Comparison of ENCODE assay signal across 8 cellular contexts in genomic region chr1:174954686-174955669, GRCh38. TPM values are rescaled to one million over a fixed set of nuclear protein-coding genes. Genes with fewer than 3 reads are reported as not detected.
DNase-seq lines count a peak whose midpoint lies in the region; TF ChIP-seq lines count a peak whose summit lies in the region.

No MANE protein-coding gene starts in this region.

- CTCF ChIA-PET in MCF 10A (lab: Yijun Ruan, JAX) (interaction anchor here (0.6 kb wide), 1 partner anchor 25 kb away, joined by 5 read pairs; no protein-coding TSS in a partner anchor), mammary epithelial cell (lab: Charles Lee; ENCODE audit: low non-redundant PET) (interaction anchor here (0.7 kb wide), 1 partner anchor 692 kb away, joined by 3 read pairs; no protein-coding TSS in a partner anchor)

- no peaks in the 10 kb centered on the region for H3K27me3 ChIP-seq in mammary epithelial cell (ENCODE audit: insufficient read depth, low read length)
- no peaks in the 10 kb centered on the region for H3K27me3 ChIP-seq in colonic mucosa

- H3K36me3 Mint-ChIP-seq in MCF 10A (ENCODE audit: insufficient read depth, unreplicated experiment) (no peaks in the 10 kb centered on the region), type B pancreatic cell (no peaks in the 10 kb centered on the region)

- H2AFZ ChIP-seq in mammary epithelial cell (ENCODE audit: low read depth, low read length): no peak overlapping the region

- peak; percentile 24 for DNase-seq in MCF 10A (ENCODE audit: unreplicated experiment)
- no peak for DNase-seq in mammary epithelial cell
- DNase-seq in NCI-H510A treated with DMSO at 0.1 percent for 48 hours (lab: John Stamatoyannopoulos, UW): peak; percentile 89
- no peak for DNase-seq in colonic mucosa
- DNase-seq in type B pancreatic cell (ENCODE audit: extremely low spot score, unreplicated experiment): no peak
- no peak for DNase-seq in NK-92 (lab: John Stamatoyannopoulos, UW; ENCODE audit: unreplicated experiment)
- DNase-seq in activated gamma-delta T cell (lab: John Stamatoyannopoulos, UW): no peak
- DNase-seq in lower leg skin (ENCODE audit: low spot score in 2 of 2): no peak

- H3K9ac ChIP-seq in mammary epithelial cell (ENCODE audit: insufficient read depth, low read length) (no peak overlapping the region), colonic mucosa (ENCODE audit: low read depth in 2 of 2, low read length in 2 of 2) (no peak overlapping the region)

- H3K27ac ChIP-seq in mammary epithelial cell (ENCODE audit: insufficient read depth, low read depth, low read length) (no peak overlapping the region), colonic mucosa (peak overlapping the region; percentile 82)

- no peak overlapping the region for H3K27ac Mint-ChIP-seq in MCF 10A (ENCODE audit: low read depth, unreplicated experiment)
- peak overlapping the region; percentile 13 for H3K27ac Mint-ChIP-seq in type B pancreatic cell

- 63% methylated on average over 3 of the region's 3 CpGs for WGBS in mammary epithelial cell (ENCODE audit: low coverage, missing lambda C conversion rate)
- WGBS in lower leg skin, 2 donors: 38 to 46% methylated on average over 3 of the region's 3 CpGs

- POLR2A ChIA-PET in MCF 10A (lab: Yijun Ruan, JAX): interaction anchor here (1.5 kb wide), 1 partner anchor 9 kb away, joined by 4 read pairs; no protein-coding TSS in a partner anchor

- dilution Hi-C loops in mammary epithelial cell (cut with HindIII; ENCODE audit: low sequenced_read_pairs): no loop called here

- in situ Hi-C loops in mammary epithelial cell (cut with MboI; ENCODE audit: low sequenced_read_pairs in 2 of 2): no loop called here

- no peaks in the 10 kb centered on the region for H3K79me2 ChIP-seq in mammary epithelial cell (ENCODE audit: insufficient read depth, low read length)

- no peak for TF ChIP-seq CTCF in MCF 10A (IDR thresholded peaks at IDR 0.05; ENCODE audit: unreplicated experiment)
- TF ChIP-seq CTCF in mammary epithelial cell (conservative IDR thresholded peaks at IDR 0.05 in 1 of 2, IDR thresholded peaks at IDR 0.05 in 1 of 2; ENCODE audit: extremely low read depth in 1 of 2, insufficient read depth in 1 of 2, low read depth in 1 of 2, low read length in 2 of 2): no peak
- no peak for TF ChIP-seq CTCF in colonic mucosa (IDR thresholded peaks at IDR 0.05)
- TF ChIP-seq CTCF in type B pancreatic cell (conservative IDR thresholded peaks at IDR 0.05): no peak
- no peak for TF ChIP-seq CTCF in lower leg skin (IDR thresholded peaks at IDR 0.05)

- no peaks in the 10 kb centered on the region for H4K20me1 ChIP-seq in mammary epithelial cell (ENCODE audit: insufficient read depth, low read length)

- H3K9me3 ChIP-seq in mammary epithelial cell (replicated peaks; ENCODE audit: insufficient read depth, low read length): no peaks in the 10 kb centered on the region
- no peaks in the 10 kb centered on the region for H3K9me3 ChIP-seq in colonic mucosa

- no peak for TF ChIP-seq POLR2A in lower leg skin (IDR thresholded peaks at IDR 0.05)

- H3K4me1 ChIP-seq in mammary epithelial cell (ENCODE audit: insufficient read depth, low read length) (no peaks in the 10 kb centered on the region), colonic mucosa (peaks cover 12% of the 10 kb centered on the region)

- H3K27me3 Mint-ChIP-seq in MCF 10A (ENCODE audit: insufficient read depth, unreplicated experiment): no peaks in the 10 kb centered on the region
- no peaks in the 10 kb centered on the region for H3K27me3 Mint-ChIP-seq in type B pancreatic cell

- BruUV-seq in MCF 10A (replicated peaks; lab: Mats Ljungman, UMichigan) (no TSS peak), mammary epithelial cell (replicated peaks; lab: Mats Ljungman, UMichigan) (no TSS peak)

- no peaks in the 10 kb centered on the region for H3K9me3 Mint-ChIP-seq in MCF 10A (ENCODE audit: unreplicated experiment)
- no peaks in the 10 kb centered on the region for H3K9me3 Mint-ChIP-seq in type B pancreatic cell

- no peak overlapping the region for H3K4me2 ChIP-seq in mammary epithelial cell (ENCODE audit: insufficient read depth, low read depth, low read length)

- no peaks in the 10 kb centered on the region for H3K36me3 ChIP-seq in mammary epithelial cell (ENCODE audit: insufficient read depth, low read length)
- H3K36me3 ChIP-seq in colonic mucosa: no peaks in the 10 kb centered on the region

- H3K4me1 Mint-ChIP-seq in MCF 10A (ENCODE audit: insufficient read depth, unreplicated experiment) (no peaks in the 10 kb centered on the region), type B pancreatic cell (ENCODE audit: unreplicated experiment) (peaks cover 21% of the 10 kb centered on the region)

- no peak overlapping the region for H3K4me3 Mint-ChIP-seq in MCF 10A (ENCODE audit: unreplicated experiment)
- no peak overlapping the region for H3K4me3 Mint-ChIP-seq in type B pancreatic cell

- intact Hi-C loops in MCF 10A (cut with micrococcal nuclease) (no loop called here), mammary epithelial cell (cut with micrococcal nuclease) (no loop called here), colonic mucosa (cut with DNase I) (no loop called here), lower leg skin (cut with DNase I; ENCODE audit: low total_unique reads) (no loop called here)

- H3K4me3 ChIP-seq in mammary epithelial cell (replicated peaks in 1 of 3; ENCODE audit: insufficient read depth in 1 of 3, low read depth in 2 of 3, low read length in 3 of 3): no peak overlapping the region
- no peak overlapping the region for H3K4me3 ChIP-seq in colonic mucosa
- H3K4me3 ChIP-seq in lower leg skin (ENCODE audit: low read depth, poor library complexity, severe bottlenecking): no peak overlapping the region

RNA-seq across cellular contexts. Expression of gene CACYBP, which starts 44.8 kb away (rescaled TPM):
- total RNA-seq in MCF 10A (2022) (169 and 205 TPM in 2 replicates), mammary epithelial cell (100 to 1,000 TPM in 1 of 2 donors, 10 to 100 TPM in 1; 25.8 to 133 TPM), colonic mucosa (100 to 1,000 TPM in 1 of 2 donors, 10 to 100 TPM in 1; 66.9 to 182 TPM), type B pancreatic cell (ENCODE audit: low replicate concordance) (117 and 124 TPM in 2 replicates), lower leg skin (10 to 100 TPM; 53.4 to 80.9 (median 57.9) TPM)
- 62.9 TPM for polyA plus RNA-seq in mammary epithelial cell
- 38.0 TPM for polyA minus RNA-seq in mammary epithelial cell

Comparison
In these comparisons a context has a peak if more than half of its experiments do, and no peak if none do; other contexts are left out.
1. DNase-seq: peak in MCF 10A (single experiment) and NCI-H510A treated with DMSO at 0.1 percent for 48 hours (single experiment); none in mammary epithelial cell (single experiment), colonic mucosa (single experiment), type B pancreatic cell (single experiment), NK-92 (single experiment), activated gamma-delta T cell (single experiment) and lower leg skin (0 of 2).